Comparison of ENCODE assay signal across 24 cellular contexts in genomic region chr1:16991571-16991970, GRCh38. TPM values are rescaled to one million over a fixed set of nuclear protein-coding genes. Genes with fewer than 3 reads are reported as not detected.
DNase-seq lines count a peak whose midpoint lies in the region; ATAC-seq and TF ChIP-seq lines count a peak whose summit lies in the region.
"Had no signal": no experiment of that assay in that cellular context is flagged by ENCODE, and none has a peak within 500 bp of the region (broad histone marks: within the 10 kb centered on the region; RNA-seq: fewer than 3 reads in every experiment).

No MANE protein-coding gene starts in this region.

- H3K4ac ChIP-seq in trophoblast cell (ENCODE audit: low read depth, low read length), result no peak overlapping the region

- H3K4me1 ChIP-seq in RWPE2 (ENCODE audit: insufficient read depth, poor library complexity, severe bottlenecking), result no peaks in the 10 kb centered on the region
- no peaks in the 10 kb centered on the region for H3K4me1 ChIP-seq in neural progenitor cell
- no peaks in the 10 kb centered on the region for H3K4me1 ChIP-seq in trophoblast cell (ENCODE audit: control insufficient read depth in 1 of 2, insufficient read depth in 2 of 2, low read length in 2 of 2)
- H3K4me1 ChIP-seq in testis, result no peaks in the 10 kb centered on the region
- H3K4me1 ChIP-seq: BE2C had no signal

- H3K79me1 ChIP-seq in trophoblast cell (ENCODE audit: low read length), result no peaks in the 10 kb centered on the region

- TF ChIP-seq CTCF in RWPE2 (IDR thresholded peaks at IDR 0.05; ENCODE audit: poor library complexity, severe bottlenecking) (no peak), neural progenitor cell (IDR thresholded peaks at IDR 0.05) (no peak), testis (IDR thresholded peaks at IDR 0.05) (no peak)

- H3K14ac ChIP-seq in trophoblast cell (ENCODE audit: low read length), result no peak overlapping the region

- H3K4me2 ChIP-seq in neural progenitor cell (no peak overlapping the region), trophoblast cell (ENCODE audit: low read length) (no peak overlapping the region)
- H3K4me2 ChIP-seq: BLaER1 had no signal

- H3K9me3 Mint-ChIP-seq in neural progenitor cell, result no peaks in the 10 kb centered on the region
- H3K9me3 Mint-ChIP-seq: CD4-positive, alpha-beta memory T cell; CD4-positive, CD25-positive, alpha-beta regulatory T cell; CD8-positive, alpha-beta memory T cell had no signal

- H3K18ac ChIP-seq in trophoblast cell (ENCODE audit: low read length), result no peak overlapping the region

- no peak overlapping the region for H4K12ac ChIP-seq in trophoblast cell (ENCODE audit: low read depth, low read length)

- H4K8ac ChIP-seq in trophoblast cell (ENCODE audit: low read depth, low read length), result no peak overlapping the region

- peak; percentile 64 for DNase-seq in RWPE2 (ENCODE audit: low spot score)
- DNase-seq in neural progenitor cell (ENCODE audit: low spot score), result no peak
- DNase-seq in trophoblast cell, result no peak
- DNase-seq in testis, result no peak
- no peak for DNase-seq in globus pallidus (ENCODE audit: low spot score)
- DNase-seq: 8988T; ACHN; BE2C; C1 segment of cervical spinal cord; CD4-positive, CD25-positive, alpha-beta regulatory T cell; CD8-positive, alpha-beta memory T cell; COR-L47; DMS 273 treated with DMSO at 0.1 percent for 48 hours; DMS153; DMS53; DMS79; DND-41; EL; GDM1 had no signal

- H3K27me3 ChIP-seq in RWPE2 (ENCODE audit: insufficient read depth, poor library complexity, severe bottlenecking) (no peaks in the 10 kb centered on the region), neural progenitor cell (no peaks in the 10 kb centered on the region), trophoblast cell (ENCODE audit: insufficient read depth, low read length) (no peaks in the 10 kb centered on the region), testis (no peaks in the 10 kb centered on the region)
- H3K27me3 ChIP-seq: BE2C, BLaER1 had no signal

- H3K4me3 ChIP-seq in RWPE2 (ENCODE audit: severe bottlenecking), result no peak overlapping the region
- H3K4me3 ChIP-seq in neural progenitor cell, result no peak overlapping the region
- H3K4me3 ChIP-seq in trophoblast cell (ENCODE audit: low read depth, low read length), result peak overlapping the region; percentile 21
- H3K4me3 ChIP-seq in testis, result no peak overlapping the region
- H3K4me3 ChIP-seq: BLaER1, GM12878 had no signal

- no peak overlapping the region for H3K27ac ChIP-seq in RWPE2 (ENCODE audit: poor library complexity, severe bottlenecking)
- no peak overlapping the region for H3K27ac ChIP-seq in neural progenitor cell
- H3K27ac ChIP-seq in trophoblast cell (ENCODE audit: low read depth, low read length), result no peak overlapping the region
- no peak overlapping the region for H3K27ac ChIP-seq in testis
- H3K27ac ChIP-seq: BLaER1 had no signal

- intact Hi-C loops in testis (cut with DNase I; ENCODE audit: low total_unique reads), result no loop called here

- H3K36me3 Mint-ChIP-seq in neural progenitor cell, result peaks cover 5% of the 10 kb centered on the region

- no peaks in the 10 kb centered on the region for H3K9me3 ChIP-seq in RWPE2 (ENCODE audit: severe bottlenecking)
- no peaks in the 10 kb centered on the region for H3K9me3 ChIP-seq in neural progenitor cell (ENCODE audit: low read depth)
- peaks cover 2% of the 10 kb centered on the region for H3K9me3 ChIP-seq in trophoblast cell (ENCODE audit: insufficient read depth, low read depth, low read length)
- no peaks in the 10 kb centered on the region for H3K9me3 ChIP-seq in testis
- H3K9me3 ChIP-seq: BE2C, BLaER1 had no signal

- ATAC-seq in RWPE2 (ENCODE audit: low read depth) (no peak), GM21576 (IDR thresholded peaks at IDR 0.05; ENCODE audit: unreplicated experiment) (no peak)
- ATAC-seq: GM12878 had no signal

- H2AK5ac ChIP-seq in trophoblast cell (ENCODE audit: low read length), result no peak overlapping the region

- H3K9ac ChIP-seq in neural progenitor cell (no peak overlapping the region), trophoblast cell (ENCODE audit: low read length) (no peak overlapping the region)
- H3K9ac ChIP-seq: BLaER1 had no signal

- H3K79me2 ChIP-seq in neural progenitor cell (ENCODE audit: low read depth), result no peaks in the 10 kb centered on the region
- H3K79me2 ChIP-seq in trophoblast cell (ENCODE audit: control insufficient read depth, insufficient read depth, low read length, poor library complexity), result no peaks in the 10 kb centered on the region

- H4K20me1 ChIP-seq in neural progenitor cell (ENCODE audit: low read depth), result no peaks in the 10 kb centered on the region
- H4K20me1 ChIP-seq: BLaER1 had no signal

- no peak for TF ChIP-seq POLR2A in testis (IDR thresholded peaks at IDR 0.05)

- H2BK5ac ChIP-seq in trophoblast cell (ENCODE audit: low read depth, low read length, poor library complexity), result no peak overlapping the region

- no peak overlapping the region for H3K23ac ChIP-seq in trophoblast cell (ENCODE audit: low read length)

- H2BK12ac ChIP-seq in trophoblast cell (ENCODE audit: low read length), result no peak overlapping the region

- H3K27ac Mint-ChIP-seq in neural progenitor cell, result peak overlapping the region; percentile 80
- H3K27ac Mint-ChIP-seq: CD4-positive, alpha-beta memory T cell; CD4-positive, CD25-positive, alpha-beta regulatory T cell; CD8-positive, alpha-beta memory T cell had no signal

- no peak overlapping the region for H4K91ac ChIP-seq in trophoblast cell (ENCODE audit: low read depth, low read length)

- H3K27me3 Mint-ChIP-seq in neural progenitor cell (ENCODE audit: insufficient read depth, low read depth), result peaks cover 3% of the 10 kb centered on the region
- H3K27me3 Mint-ChIP-seq: CD4-positive, alpha-beta memory T cell; CD4-positive, CD25-positive, alpha-beta regulatory T cell; CD8-positive, alpha-beta memory T cell had no signal

- WGBS in trophoblast cell (ENCODE audit: extremely low coverage, insufficient coverage, insufficient read length), result no CpG with 5 or more reads among the region's 12 CpGs
- WGBS in testis, 2 donors, result 95 to 98% methylated on average over 7 to 12 of the region's 12 CpGs

- H3K4me3 Mint-ChIP-seq in neural progenitor cell, result no peak overlapping the region
- H3K4me3 Mint-ChIP-seq: CD14-positive monocyte; CD4-positive, alpha-beta memory T cell; CD4-positive, CD25-positive, alpha-beta regulatory T cell; CD8-positive, alpha-beta memory T cell had no signal

- H3K4me1 Mint-ChIP-seq in neural progenitor cell, result no peaks in the 10 kb centered on the region
- H3K4me1 Mint-ChIP-seq: CD14-positive monocyte; CD4-positive, alpha-beta memory T cell; CD4-positive, CD25-positive, alpha-beta regulatory T cell; CD8-positive, alpha-beta memory T cell had no signal

- H3K36me3 ChIP-seq in RWPE2 (ENCODE audit: low read depth) (no peaks in the 10 kb centered on the region; the same call in 1 of the 2 replicates), neural progenitor cell (no peaks in the 10 kb centered on the region), trophoblast cell (ENCODE audit: control insufficient read depth in 1 of 2, insufficient read depth in 2 of 2, low read length in 2 of 2) (peaks cover 40 to 45% of the 10 kb centered on the region in 2 experiments), testis (ENCODE audit: low read depth, missing control alignments) (no peaks in the 10 kb centered on the region)
- H3K36me3 ChIP-seq: BE2C had no signal

- no peaks in the 10 kb centered on the region for H3F3A ChIP-seq in neural progenitor cell (ENCODE audit: low read depth)

- H2BK120ac ChIP-seq in trophoblast cell (ENCODE audit: insufficient read depth, low read length, poor library complexity), result no peak overlapping the region

- H2AFZ ChIP-seq in neural progenitor cell (replicated peaks) (no peak overlapping the region), trophoblast cell (ENCODE audit: insufficient read depth, low read length, poor library complexity) (no peak overlapping the region)

RNA-seq across cellular contexts. Expression of gene MFAP2, which starts 11.2 kb away (rescaled TPM):
- total RNA-seq in neural progenitor cell (ENCODE audit: low replicate concordance) (68.8 and 160 TPM in 2 replicates), testis (10 to 100 TPM in 1 of 2 donors, 1 to 10 TPM in 1; 7.9 to 18.7 TPM)
- polyA plus RNA-seq in trophoblast cell (2013), result 174 and 178 TPM in 2 replicates
- 22.0 TPM for polyA plus RNA-seq in testis (ENCODE audit: insufficient read depth, low read depth, low replicate concordance)
- total RNA-seq: CD4-positive, alpha-beta memory T cell; CD4-positive, CD25-positive, alpha-beta regulatory T cell; CD8-positive, alpha-beta memory T cell; GM12878 had no signal
- polyA plus RNA-seq: CD14-positive monocyte; CD4-positive, alpha-beta memory T cell; CD4-positive, CD25-positive, alpha-beta regulatory T cell had no signal

RNA-seq across cellular contexts. Expression of gene ATP13A2, which starts 20.2 kb away (rescaled TPM):
- total RNA-seq in neural progenitor cell (ENCODE audit: low replicate concordance) (18.8 and 46.6 TPM in 2 replicates), testis (10 to 100 TPM; 42.4 to 45.6 TPM)
- 47.8 and 48.3 TPM in 2 replicates for polyA plus RNA-seq in trophoblast cell (2013)
- polyA plus RNA-seq in testis (ENCODE audit: insufficient read depth, low read depth, low replicate concordance), result 36.9 TPM
